Comparison of ENCODE assay signal across 26 cellular contexts in the genomic region with DNA sequence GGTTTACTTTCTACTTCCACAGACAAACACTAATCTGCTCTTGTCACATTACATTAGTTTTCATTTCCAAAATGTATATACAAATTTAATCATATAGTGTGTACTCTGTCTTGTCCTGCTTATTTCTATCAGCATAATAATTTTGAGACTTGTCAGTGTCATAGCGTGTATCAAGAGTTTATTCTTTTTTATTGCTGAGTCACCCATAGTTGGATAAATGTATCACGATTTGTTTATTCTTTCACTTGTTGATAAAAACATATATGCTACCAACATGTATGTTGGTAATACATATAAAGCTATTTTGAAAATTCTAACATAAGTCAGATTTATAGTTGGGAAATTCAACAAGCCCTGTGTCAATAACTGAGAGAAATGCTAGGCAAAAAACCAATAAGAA.
DNase-seq lines count a peak whose midpoint lies in the region; ATAC-seq, FAIRE-seq and TF ChIP-seq lines count a peak whose summit lies in the region.
"Had no signal": no experiment of that assay in that cellular context is flagged by ENCODE, and none has a peak within 500 bp of the region (broad histone marks: within the 10 kb centered on the region; RNA-seq: fewer than 3 reads in every experiment).

No MANE protein-coding gene starts in this region.

- FAIRE-seq in A549 (lab: Jason Lieb, UNC), result no peak
- no peak for FAIRE-seq in K562 (lab: Jason Lieb, UNC)
- FAIRE-seq: GM12878, GM12892, GM18507 had no signal

- H3K36me3 Mint-ChIP-seq in activated naive CD4-positive, alpha-beta T cell treated with anti-CD3 and anti-CD28 coated beads, Interleukin-2, amount 10 ng/mL, durations not matched to agents 7 days and 5 days, result no peaks in the 10 kb centered on the region
- H3K36me3 Mint-ChIP-seq: CD14-positive monocyte; CD4-positive, alpha-beta memory T cell; CD4-positive, CD25-positive, alpha-beta regulatory T cell; CD8-positive, alpha-beta memory T cell had no signal

- no peak for TF ChIP-seq CTCF in A549 (IDR thresholded peaks at IDR 0.05)
- no peak for TF ChIP-seq CTCF in HCT116 (IDR thresholded peaks at IDR 0.05 in 2 of 3, conservative IDR thresholded peaks at IDR 0.05 in 1 of 3; ENCODE audit: borderline replicate concordance in 1 of 3, insufficient read depth in 1 of 3, low read depth in 2 of 3, low read length in 2 of 3)
- TF ChIP-seq CTCF in K562 (IDR thresholded peaks at IDR 0.05 in 2 of 3, conservative IDR thresholded peaks at IDR 0.05 in 1 of 3; ENCODE audit: insufficient read depth in 2 of 3, low read depth in 1 of 3, low read length in 3 of 3), result no peak

- no peaks in the 10 kb centered on the region; a peak in 1 of 4 replicates for H3K36me3 ChIP-seq in HCT116 (ENCODE audit: control insufficient read depth in 1 of 2, insufficient read depth in 2 of 2, low read length in 2 of 2)
- no peaks in the 10 kb centered on the region for H3K36me3 ChIP-seq in K562 (ENCODE audit: control insufficient read depth, insufficient read depth, low read length)
- no peaks in the 10 kb centered on the region for H3K36me3 ChIP-seq in GM23248 (ENCODE audit: low read depth)
- H3K36me3 ChIP-seq: BLaER1 treated with 17β-estradiol and CSF1 and Interleukin-3, amounts not matched to agents 10 nM and 100 nM had no signal

- no peaks in the 10 kb centered on the region for H3F3A ChIP-seq in GM23248 (ENCODE audit: insufficient read depth)

- H3K4me3 Mint-ChIP-seq in activated naive CD4-positive, alpha-beta T cell treated with anti-CD3 and anti-CD28 coated beads, Interleukin-2, amount 10 ng/mL, durations not matched to agents 7 days and 5 days, result no peak overlapping the region
- H3K4me3 Mint-ChIP-seq: B cell; CD14-positive monocyte; CD4-positive, alpha-beta memory T cell; CD4-positive, CD25-positive, alpha-beta regulatory T cell; CD8-positive, alpha-beta memory T cell had no signal

- DNase-seq in A549 (ENCODE audit: low read depth in 1 of 2, low spot score in 1 of 2) (no peak), HCT116 (ENCODE audit: low read depth, low spot score) (no peak), NCI-H460 (ENCODE audit: extremely low read depth, low read depth) (peak; percentile 12), K562 (ENCODE audit: extremely low read depth in 1 of 4, low spot score in 3 of 4) (no peak), GM23248 (no peak), germinal center (ENCODE audit: low spot score) (no peak)
- DNase-seq in activated naive CD4-positive, alpha-beta T cell treated with anti-CD3 and anti-CD28 coated beads, Interleukin-2, amount 10 ng/mL, durations not matched to agents 7 days and 5 days, result no peak
- DNase-seq: 8988T; AML-193; CD4-positive, alpha-beta memory T cell; CD4-positive, CD25-positive, alpha-beta regulatory T cell; CD8-positive, alpha-beta memory T cell; COR-L47; DMS 273 treated with DMSO at 0.1 percent for 48 hours; DMS153; DMS53; DMS79; DND-41; EL; GDM1 had no signal

- H3K27me3 Mint-ChIP-seq in activated naive CD4-positive, alpha-beta T cell treated with anti-CD3 and anti-CD28 coated beads, Interleukin-2, amount 10 ng/mL, durations not matched to agents 7 days and 5 days, result no peaks in the 10 kb centered on the region
- H3K27me3 Mint-ChIP-seq: B cell; CD4-positive, alpha-beta memory T cell; CD4-positive, CD25-positive, alpha-beta regulatory T cell; CD8-positive, alpha-beta memory T cell had no signal

- H3K4me3 ChIP-seq in A549, result no peak overlapping the region
- no peak overlapping the region for H3K4me3 ChIP-seq in HCT116 (replicated peaks in 1 of 2; ENCODE audit: low read depth in 1 of 2, low read length in 2 of 2)
- H3K4me3 ChIP-seq in K562, result no peak overlapping the region
- H3K4me3 ChIP-seq in GM23248, result no peak overlapping the region
- H3K4me3 ChIP-seq: BLaER1 treated with 17β-estradiol and CSF1 and Interleukin-3, amounts not matched to agents 10 nM and 100 nM; GM12878 had no signal

- TF ChIP-seq EP300 in A549 (IDR thresholded peaks at IDR 0.05), result no peak
- no peak for TF ChIP-seq EP300 in K562 (IDR thresholded peaks at IDR 0.05; ENCODE audit: low read length)

- H3K27ac ChIP-seq in A549 (no peak overlapping the region), HCT116 (ENCODE audit: low read depth, low read length) (no peak overlapping the region), K562 (ENCODE audit: extremely low read depth, low read depth, low read length) (no peak overlapping the region), GM23248 (no peak overlapping the region)
- H3K27ac ChIP-seq: BLaER1 treated with 17β-estradiol and CSF1 and Interleukin-3, amounts not matched to agents 10 nM and 100 nM had no signal

- no peaks in the 10 kb centered on the region for H3K27me3 ChIP-seq in HCT116 (ENCODE audit: insufficient read depth, low read length)
- no peaks in the 10 kb centered on the region for H3K27me3 ChIP-seq in K562 (ENCODE audit: control insufficient read depth in 2 of 2, insufficient read depth in 2 of 2, low read length in 2 of 2)
- H3K27me3 ChIP-seq in GM23248 (replicated peaks; ENCODE audit: insufficient read depth), result no peaks in the 10 kb centered on the region
- H3K27me3 ChIP-seq: BLaER1 treated with 17β-estradiol and CSF1 and Interleukin-3, amounts not matched to agents 10 nM and 100 nM had no signal

- no peak overlapping the region for H3K27ac Mint-ChIP-seq in activated naive CD4-positive, alpha-beta T cell treated with anti-CD3 and anti-CD28 coated beads, Interleukin-2, amount 10 ng/mL, durations not matched to agents 7 days and 5 days
- H3K27ac Mint-ChIP-seq: B cell; CD14-positive monocyte; CD4-positive, alpha-beta memory T cell; CD4-positive, CD25-positive, alpha-beta regulatory T cell; CD8-positive, alpha-beta memory T cell had no signal

- BruUV-seq in HCT116 (replicated peaks; lab: Mats Ljungman, UMichigan) (no TSS peak), K562 (replicated peaks; lab: Mats Ljungman, UMichigan) (no TSS peak)

- POLR2A ChIA-PET in A549 (lab: Yijun Ruan, JAX) (no interaction called here), HCT116 (lab: Charles Lee) (no interaction called here), K562 (lab: Yijun Ruan, JAX) (no interaction called here)

- H4K20me1 ChIP-seq in HCT116 (ENCODE audit: insufficient read depth) (no peaks in the 10 kb centered on the region), K562 (replicated peaks; ENCODE audit: control insufficient read depth, insufficient read depth, low read length) (no peaks in the 10 kb centered on the region), GM23248 (ENCODE audit: insufficient read depth) (no peaks in the 10 kb centered on the region)
- H4K20me1 ChIP-seq: BLaER1 treated with 17β-estradiol and CSF1 and Interleukin-3, amounts not matched to agents 10 nM and 100 nM had no signal

- 16% methylated on average over 2 of the region's 2 CpGs for WGBS in A549 (ENCODE audit: missing lambda C conversion rate)
- WGBS in K562 (ENCODE audit: insufficient coverage, low coverage, missing lambda C conversion rate), result 4% methylated on average over 2 of the region's 2 CpGs
- WGBS in GM23248 (ENCODE audit: low coverage in 1 of 2, low lambda C conversion rate in 2 of 2, missing lambda C conversion rate in 2 of 2), 2 experiments, result 26 to 30% methylated on average over 2 of the region's 2 CpGs

- H3K9me3 Mint-ChIP-seq in activated naive CD4-positive, alpha-beta T cell treated with anti-CD3 and anti-CD28 coated beads, Interleukin-2, amount 10 ng/mL, durations not matched to agents 7 days and 5 days, result peaks cover 7% of the 10 kb centered on the region

- H3K9ac ChIP-seq in HCT116 (ENCODE audit: low read length), result no peak overlapping the region
- no peak overlapping the region for H3K9ac ChIP-seq in K562 (ENCODE audit: insufficient read depth in 1 of 2, low read depth in 2 of 2, low read length in 2 of 2)
- no peak overlapping the region for H3K9ac ChIP-seq in GM23248
- H3K9ac ChIP-seq: BLaER1 treated with 17β-estradiol and CSF1 and Interleukin-3, amounts not matched to agents 10 nM and 100 nM had no signal

- H2AFZ ChIP-seq in HCT116 (ENCODE audit: low read depth, low read length, poor library complexity, severe bottlenecking), result peak overlapping the region; percentile 38
- H2AFZ ChIP-seq in K562 (ENCODE audit: low read depth, low read length), result no peak overlapping the region
- no peak overlapping the region for H2AFZ ChIP-seq in GM23248

- H3K4me1 ChIP-seq in A549 (no peaks in the 10 kb centered on the region), HCT116 (ENCODE audit: control insufficient read depth in 1 of 2, insufficient read depth in 2 of 2, low read length in 2 of 2) (no peaks in the 10 kb centered on the region), K562 (replicated peaks in 1 of 2; ENCODE audit: control insufficient read depth in 2 of 2, insufficient read depth in 2 of 2, low read length in 2 of 2) (no peaks in the 10 kb centered on the region), GM23248 (ENCODE audit: insufficient read depth) (no peaks in the 10 kb centered on the region)
- H3K4me1 ChIP-seq: BLaER1 treated with 17β-estradiol and CSF1 and Interleukin-3, amounts not matched to agents 10 nM and 100 nM had no signal

- H3K9me2 ChIP-seq in HCT116 (ENCODE audit: insufficient read depth) (no peaks in the 10 kb centered on the region), GM23248 (ENCODE audit: insufficient read depth) (no peaks in the 10 kb centered on the region)

- ATAC-seq in A549, result no peak
- no peak for ATAC-seq in HCT116
- no peak for ATAC-seq in K562
- ATAC-seq: GM12878 had no signal

- H3K4me2 ChIP-seq in A549 (no peak overlapping the region), HCT116 (ENCODE audit: low read length) (no peak overlapping the region), K562 (ENCODE audit: insufficient read depth, low read length) (no peak overlapping the region), GM23248 (ENCODE audit: unreplicated experiment) (no peak overlapping the region)
- H3K4me2 ChIP-seq: BLaER1 treated with 17β-estradiol and CSF1 and Interleukin-3, amounts not matched to agents 10 nM and 100 nM had no signal

- TF ChIP-seq RAD21 in A549 (conservative IDR thresholded peaks at IDR 0.05 in 1 of 2, IDR thresholded peaks at IDR 0.05 in 1 of 2) (no peak), HCT116 (IDR thresholded peaks at IDR 0.05; ENCODE audit: low read depth) (no peak), K562 (CRISPR knock-in tag; conservative IDR thresholded peaks at IDR 0.05 in 1 of 2, IDR thresholded peaks at IDR 0.05 in 1 of 2) (no peak)

- H3K79me2 ChIP-seq in HCT116 (ENCODE audit: insufficient read depth, low read length) (no peaks in the 10 kb centered on the region), K562 (ENCODE audit: control insufficient read depth, insufficient read depth, low read length) (no peaks in the 10 kb centered on the region), GM23248 (ENCODE audit: insufficient read depth) (no peaks in the 10 kb centered on the region)

- H3K9me1 ChIP-seq in K562 (ENCODE audit: control insufficient read depth, insufficient read depth, low read length), result no peaks in the 10 kb centered on the region

- no peaks in the 10 kb centered on the region for H3K9me3 ChIP-seq in A549
- no peaks in the 10 kb centered on the region for H3K9me3 ChIP-seq in HCT116 (ENCODE audit: control insufficient read depth in 1 of 2, insufficient read depth in 1 of 2, low read depth in 1 of 2, low read length in 2 of 2)
- no peaks in the 10 kb centered on the region for H3K9me3 ChIP-seq in K562 (replicated peaks; ENCODE audit: control insufficient read depth, insufficient read depth, low read depth, low read length)
- H3K9me3 ChIP-seq in GM23248 (ENCODE audit: low read depth), result no peaks in the 10 kb centered on the region
- H3K9me3 ChIP-seq: BLaER1 treated with 17β-estradiol and CSF1 and Interleukin-3, amounts not matched to agents 10 nM and 100 nM had no signal

- CTCF ChIA-PET in A549 (lab: Yijun Ruan, JAX) (no interaction called here), HCT116 (lab: Charles Lee) (no interaction called here), K562 (lab: Yijun Ruan, JAX; ENCODE audit: low intra/inter-chr PET ratio) (no interaction called here)
- CTCF ChIA-PET in activated naive CD4-positive, alpha-beta T cell treated with anti-CD3 and anti-CD28 coated beads, Interleukin-2, amount 10 ng/mL, durations not matched to agents 7 days and 5 days (lab: Charles Lee), result no interaction called here

- intact Hi-C loops in HCT116 (cut with micrococcal nuclease) (no loop called here), K562 (cut with micrococcal nuclease) (no loop called here)

- TF ChIP-seq POLR2A in A549 (IDR thresholded peaks at IDR 0.05; ENCODE audit: low read length) (no peak), HCT116 (IDR thresholded peaks at IDR 0.05; ENCODE audit: borderline replicate concordance, extremely low read depth, insufficient read depth, insufficient read length) (no peak), K562 (conservative IDR thresholded peaks at IDR 0.05) (no peak)

- in situ Hi-C loops in K562 (cut with MboI) (no loop called here), GM23248 (cut with MboI) (no loop called here)

- H3K4me1 Mint-ChIP-seq in activated naive CD4-positive, alpha-beta T cell treated with anti-CD3 and anti-CD28 coated beads, Interleukin-2, amount 10 ng/mL, durations not matched to agents 7 days and 5 days, result no peaks in the 10 kb centered on the region
- H3K4me1 Mint-ChIP-seq: B cell; CD14-positive monocyte; CD4-positive, alpha-beta memory T cell; CD8-positive, alpha-beta memory T cell had no signal

- RAD21 ChIA-PET in HCT116 (lab: Charles Lee; ENCODE audit: low non-redundant PET in 1 of 2, low total read pairs in 2 of 2, uncharacterized antibody in 2 of 2, unreplicated experiment in 2 of 2), result no interaction called here

Comparison
In these comparisons a context has a peak if more than half of its experiments do, and no peak if none do; other contexts are left out.
1. Of the 35 proteins assayed by ChIP-seq in both K562 and A549: peak only in K562: none; only in A549: MAFK; in both: none; in neither: 34.